In genomic region chr1:7770939-7771672, GRCh38 we compare ENCODE assay signal across 1 cellular context.
TF ChIP-seq lines count a peak whose summit lies in the region.

Gene VAMP3 (plus strand): TSS chr1:7771296. CDS start chr1:7771384, 88 bp downstream.

TF ChIP-seq in K562, 482 proteins besides CTCF, POLR2A, EP300 and RAD21 (continued from another document and continues in another):
- TF ChIP-seq THAP7 (CRISPR knock-in tag; IDR thresholded peaks at IDR 0.05) (no peak), ATF7 (IDR thresholded peaks at IDR 0.05) (peak; percentile 8; the same call in 1 of the 2 replicates), DNMT1 (IDR thresholded peaks at IDR 0.05) (0 out of 2 replicates have a peak, but pooled peaks have one; percentile 71), ZBTB1 (CRISPR knock-in tag; IDR thresholded peaks at IDR 0.05; ENCODE audit: borderline replicate concordance, low read depth) (peak; percentile 79; the same call in 1 of the 2 replicates), RHOXF2B (CRISPR knock-in tag; conservative IDR thresholded peaks at IDR 0.05) (no peak), SIX5 (IDR thresholded peaks at IDR 0.05; ENCODE audit: borderline replicate concordance in 1 of 2, insufficient read depth in 1 of 2, low read depth in 1 of 2, low read length in 2 of 2) (no peak), PML (IDR thresholded peaks at IDR 0.05; ENCODE audit: low read length) (peak; percentile 22; the same call in 1 of the 2 replicates), CEBPG (CRISPR knock-in tag; IDR thresholded peaks at IDR 0.05) (0 out of 2 replicates have a peak, but pooled peaks have one; percentile 4), CEBPG (tag; conservative IDR thresholded peaks at IDR 0.05 in 1 of 2, IDR thresholded peaks at IDR 0.05 in 1 of 2) (no peak), HDAC3 (IDR thresholded peaks at IDR 0.05; ENCODE audit: borderline replicate concordance, partially characterized antibody) (no peak), RBBP5 (IDR thresholded peaks at IDR 0.05; ENCODE audit: borderline replicate concordance, insufficient read depth, low read length, poor library complexity, severe bottlenecking) (peak; percentile 98), L3MBTL2 (IDR thresholded peaks at IDR 0.05) (peak; percentile 72; the same call in 1 of the 2 replicates), IFI16 (CRISPR knock-in tag; IDR thresholded peaks at IDR 0.05) (no peak), NCOA1 (IDR thresholded peaks at IDR 0.05; ENCODE audit: low read depth) (no peak), NR2C1 (IDR thresholded peaks at IDR 0.05) (peak; percentile 48; the same call in 1 of the 2 replicates), NR2C1 (tag; IDR thresholded peaks at IDR 0.05) (peak; percentile 33; the same call in 1 of the 2 replicates), MXI1 (IDR thresholded peaks at IDR 0.05; ENCODE audit: low read depth, low read length) (peak; percentile 16; the same call in 1 of the 2 replicates), HNRNPH1 (optimal IDR thresholded peaks at IDR 0.05; ENCODE audit: low read depth, low read length) (no peak), TSC22D4 (tag; IDR thresholded peaks at IDR 0.05) (no peak), ATF1 (CRISPR knock-in tag; IDR thresholded peaks at IDR 0.05) (peak; percentile 93), ATF1 (tag; IDR thresholded peaks at IDR 0.05) (peak; percentile 96), U2AF1 (optimal IDR thresholded peaks at IDR 0.05; ENCODE audit: low read depth, low read length) (peak; percentile 29), TBP (optimal IDR thresholded peaks at IDR 0.05; ENCODE audit: low read depth, low read length) (peak; percentile 70), PRMT5 (CRISPR knock-in tag; IDR thresholded peaks at IDR 0.05) (no peak), ZHX1 (conservative IDR thresholded peaks at IDR 0.05; ENCODE audit: low read length) (no peak), ZNF830 (CRISPR knock-in tag; IDR thresholded peaks at IDR 0.05) (no peak), POU5F1 (IDR thresholded peaks at IDR 0.05; ENCODE audit: borderline replicate concordance, low read depth, low read length, partially characterized antibody) (no peak), TGIF2 (CRISPR knock-in tag; IDR thresholded peaks at IDR 0.05) (peak; percentile 60; the same call in 1 of the 2 replicates), ERF (CRISPR knock-in tag; IDR thresholded peaks at IDR 0.05) (no peak), STAG1 (CRISPR knock-in tag; IDR thresholded peaks at IDR 0.05; ENCODE audit: borderline replicate concordance) (no peak), SMAD4 (CRISPR knock-in tag; conservative IDR thresholded peaks at IDR 0.05) (no peak), ETV6 (IDR thresholded peaks at IDR 0.05; ENCODE audit: borderline replicate concordance in 1 of 2, low read depth in 2 of 2, low read length in 1 of 2) (peak in 1 of 2 experiments; percentile 46; a peak in 2 of 4 replicates), ETV6 (CRISPR knock-in tag; IDR thresholded peaks at IDR 0.05; ENCODE audit: borderline replicate concordance) (no peak), ZC3H11A (IDR thresholded peaks at IDR 0.05; ENCODE audit: low read depth, low read length) (no peak), TFAP4 (CRISPR knock-in tag; IDR thresholded peaks at IDR 0.05; ENCODE audit: borderline replicate concordance) (peak; percentile 57), SAFB2 (IDR thresholded peaks at IDR 0.05; ENCODE audit: borderline replicate concordance, low read depth, low read length, severe bottlenecking) (no peak), NBN (IDR thresholded peaks at IDR 0.05; ENCODE audit: low read depth) (0 out of 2 replicates have a peak, but pooled peaks have one; percentile 58), NR4A1 (CRISPR knock-in tag; IDR thresholded peaks at IDR 0.05) (no peak), NR4A1 (tag; IDR thresholded peaks at IDR 0.05) (no peak), ZNF408 (CRISPR knock-in tag; IDR thresholded peaks at IDR 0.05; ENCODE audit: low read depth) (no peak), NR1H2 (CRISPR knock-in tag; IDR thresholded peaks at IDR 0.05) (no peak), RBM17 (IDR thresholded peaks at IDR 0.05; ENCODE audit: borderline replicate concordance, low read depth, low read length) (no peak), FOXM1 (IDR thresholded peaks at IDR 0.05; ENCODE audit: low read depth) (no peak), FOXM1 (CRISPR knock-in tag; IDR thresholded peaks at IDR 0.05; ENCODE audit: low read depth) (0 out of 2 replicates have a peak, but pooled peaks have one; percentile 46), TAF9B (IDR thresholded peaks at IDR 0.05; ENCODE audit: partially characterized antibody) (no peak), ZNF124 (CRISPR knock-in tag; IDR thresholded peaks at IDR 0.05) (no peak; the same call in 1 of the 2 replicates), ZFX (CRISPR knock-in tag; IDR thresholded peaks at IDR 0.05) (peak; percentile 85), CHD2 (IDR thresholded peaks at IDR 0.05; ENCODE audit: low read depth, low read length) (no peak), NFIX (CRISPR knock-in tag; IDR thresholded peaks at IDR 0.05; ENCODE audit: low read depth) (no peak), RFX1 (IDR thresholded peaks at IDR 0.05) (no peak), USF2 (CRISPR knock-in tag; IDR thresholded peaks at IDR 0.05) (no peak), RB1 (IDR thresholded peaks at IDR 0.05; ENCODE audit: low read depth) (peak; percentile 56), RBM34 (IDR thresholded peaks at IDR 0.05; ENCODE audit: borderline replicate concordance, insufficient read depth, low read length) (no peak), OTX1 (CRISPR knock-in tag; IDR thresholded peaks at IDR 0.05) (no peak), ZNF133 (CRISPR knock-in tag; IDR thresholded peaks at IDR 0.05) (no peak), MECOM (CRISPR knock-in tag; IDR thresholded peaks at IDR 0.05) (no peak), DMBX1 (CRISPR knock-in tag; IDR thresholded peaks at IDR 0.05; ENCODE audit: borderline replicate concordance) (no peak), KLF10 (CRISPR knock-in tag; IDR thresholded peaks at IDR 0.05) (no peak), FOXK1 (CRISPR knock-in tag; IDR thresholded peaks at IDR 0.05; ENCODE audit: borderline replicate concordance) (no peak), ZNF324 (CRISPR knock-in tag; IDR thresholded peaks at IDR 0.05) (no peak), ZNF436 (CRISPR knock-in tag; IDR thresholded peaks at IDR 0.05) (no peak), ZBTB12 (CRISPR knock-in tag; IDR thresholded peaks at IDR 0.05) (peak; percentile 85), JUNB (CRISPR knock-in tag; conservative IDR thresholded peaks at IDR 0.05) (no peak), NUFIP1 (IDR thresholded peaks at IDR 0.05; ENCODE audit: partially characterized antibody) (no peak), XRCC3 (IDR thresholded peaks at IDR 0.05) (no peak), ELF4 (CRISPR knock-in tag; IDR thresholded peaks at IDR 0.05) (no peak), ZNF384 (IDR thresholded peaks at IDR 0.05; ENCODE audit: low read depth, low read length) (no peak), MAFK (IDR thresholded peaks at IDR 0.05; ENCODE audit: low read length) (no peak), CREB1 (IDR thresholded peaks at IDR 0.05) (peak; percentile 97), CREB1 (CRISPR knock-in tag; IDR thresholded peaks at IDR 0.05) (peak; percentile 97), TFE3 (CRISPR knock-in tag; IDR thresholded peaks at IDR 0.05) (no peak), BRD9 (IDR thresholded peaks at IDR 0.05; ENCODE audit: low read depth, partially characterized antibody) (no peak), ZNF778 (CRISPR knock-in tag; IDR thresholded peaks at IDR 0.05) (no peak), DPF2 (IDR thresholded peaks at IDR 0.05) (0 out of 2 replicates have a peak, but pooled peaks have one; percentile 11), NR2F6 (CRISPR knock-in tag; IDR thresholded peaks at IDR 0.05) (no peak), ARID4B (CRISPR knock-in tag; IDR thresholded peaks at IDR 0.05) (peak; percentile 95), SUPT5H (IDR thresholded peaks at IDR 0.05) (peak; percentile 80), PPARD (CRISPR knock-in tag; IDR thresholded peaks at IDR 0.05) (no peak)
